In genomic region chr4:78922207-78922606, GRCh38 we compare ENCODE assay signal across 1 cellular context.
TF ChIP-seq lines count a peak whose summit lies in the region.

No MANE protein-coding gene starts in this region.

TF ChIP-seq in K562, 482 proteins besides CTCF, POLR2A, EP300 and RAD21 (continued from another document):
- no peak for TF ChIP-seq ZNF280B (CRISPR knock-in tag; IDR thresholded peaks at IDR 0.05)
- TF ChIP-seq ZBTB1 (CRISPR knock-in tag; IDR thresholded peaks at IDR 0.05; ENCODE audit: borderline replicate concordance, low read depth) = no peak
- no peak for TF ChIP-seq SRSF3 (IDR thresholded peaks at IDR 0.05; ENCODE audit: insufficient read depth, low read length)
- no peak for TF ChIP-seq CCNT2 (IDR thresholded peaks at IDR 0.05; ENCODE audit: borderline replicate concordance, extremely low read depth, insufficient read length, low read depth, low read length)
